Comparison of ENCODE assay signal across 8 cellular contexts in genomic region chr20:6142348-6142993, GRCh38. TPM values are rescaled to one million over a fixed set of nuclear protein-coding genes. Genes with fewer than 3 reads are reported as not detected.
DNase-seq lines count a peak whose midpoint lies in the region; ATAC-seq, FAIRE-seq and TF ChIP-seq lines count a peak whose summit lies in the region.

No MANE protein-coding gene starts in this region.

- H3K27ac Mint-ChIP-seq in GM23338, result no peak overlapping the region
- no peak overlapping the region for H3K27ac Mint-ChIP-seq in activated T-helper 17 cell treated with anti-CD3 and anti-CD28 coated beads, Interleukin-2, amount 50 U/mL, for 72 hours

- TF ChIP-seq POLR2A in breast epithelium (IDR thresholded peaks at IDR 0.05), result no peak

- H3K9ac ChIP-seq in SK-N-MC (ENCODE audit: insufficient read length) (no peak overlapping the region), keratinocyte (ENCODE audit: control insufficient read depth, extremely low read depth, insufficient read depth, low read length) (no peak overlapping the region)

- intact Hi-C loops in breast epithelium (cut with DNase I; ENCODE audit: low total_unique reads), result no loop called here

- H3K27ac ChIP-seq in GM23338 (ENCODE audit: low read depth) (no peak overlapping the region), SK-N-MC (no peak overlapping the region), breast epithelium (no peak overlapping the region), keratinocyte (ENCODE audit: control insufficient read depth, insufficient read depth, low read length) (no peak overlapping the region)

- DNase-seq in Daoy (ENCODE audit: low read depth) (peak; percentile 45), GM23338 (ENCODE audit: low spot score) (peak; percentile 86), MV-4-11 (lab: John Stamatoyannopoulos, UW) (peak; percentile 18), SK-N-MC (ENCODE audit: low read depth, low spot score) (peak; percentile 59), breast epithelium (ENCODE audit: low spot score in 2 of 2) (no peak), keratinocyte (ENCODE audit: low read depth, low spot score) (no peak)
- DNase-seq in stimulated activated CD4-positive, alpha-beta T cell treated with anti-CD3 and anti-CD28 coated beads, Interleukin-4, amount 100 ng/mL, for 24 hours, result peak; percentile 49

- H3K9me2 ChIP-seq in GM23338 (ENCODE audit: insufficient read depth), result peaks cover 5% of the 10 kb centered on the region; the same call in 1 of the 2 replicates

- H3K36me3 Mint-ChIP-seq in GM23338 (ENCODE audit: low read depth), result peaks cover 3% of the 10 kb centered on the region; the same call in 2 of the 3 replicates
- H3K36me3 Mint-ChIP-seq in activated T-helper 17 cell treated with anti-CD3 and anti-CD28 coated beads, Interleukin-2, amount 50 U/mL, for 72 hours (ENCODE audit: low read depth), result no peaks in the 10 kb centered on the region

- no peaks in the 10 kb centered on the region for H3K27me3 ChIP-seq in GM23338 (ENCODE audit: insufficient read depth)
- no peaks in the 10 kb centered on the region for H3K27me3 ChIP-seq in breast epithelium
- H3K27me3 ChIP-seq in keratinocyte (ENCODE audit: control insufficient read depth, extremely low read depth, insufficient read depth, low read length), result no peaks in the 10 kb centered on the region

- peak; percentile 70 for ATAC-seq in GM23338
- ATAC-seq in activated T-helper 17 cell treated with anti-CD3 and anti-CD28 coated beads, Interleukin-2, amount 50 U/mL, for 72 hours (replicated peaks), result no peak

- H2AFZ ChIP-seq in GM23338 (0 out of 2 replicates have a peak overlapping the region, but pooled peaks have one; percentile 9), keratinocyte (ENCODE audit: control insufficient read depth, low read length) (no peak overlapping the region)

- no peaks in the 10 kb centered on the region for H3K36me3 ChIP-seq in GM23338 (ENCODE audit: insufficient read depth)
- H3K36me3 ChIP-seq in SK-N-MC (ENCODE audit: insufficient read depth, low read length), result no peaks in the 10 kb centered on the region
- H3K36me3 ChIP-seq in breast epithelium, result no peaks in the 10 kb centered on the region
- H3K36me3 ChIP-seq in keratinocyte (ENCODE audit: control insufficient read depth in 2 of 2, extremely low read depth in 1 of 2, insufficient read depth in 2 of 2, low read length in 2 of 2), result no peaks in the 10 kb centered on the region

- no peaks in the 10 kb centered on the region for H3K9me1 ChIP-seq in keratinocyte (ENCODE audit: control insufficient read depth, extremely low read depth, insufficient read depth, low read length)

- H3K9me3 ChIP-seq in SK-N-MC (ENCODE audit: low read depth, low read length), result no peaks in the 10 kb centered on the region
- H3K9me3 ChIP-seq in breast epithelium, result no peaks in the 10 kb centered on the region
- H3K9me3 ChIP-seq in keratinocyte (ENCODE audit: control insufficient read depth, low read depth, low read length), result no peaks in the 10 kb centered on the region

- H3K27me3 Mint-ChIP-seq in GM23338 (ENCODE audit: insufficient read depth, low read depth, poor library complexity), result no peaks in the 10 kb centered on the region
- H3K27me3 Mint-ChIP-seq in activated T-helper 17 cell treated with anti-CD3 and anti-CD28 coated beads, Interleukin-2, amount 50 U/mL, for 72 hours, result peaks cover 2% of the 10 kb centered on the region

- H3F3A ChIP-seq in GM23338 (replicated peaks; ENCODE audit: low read depth), result no peaks in the 10 kb centered on the region

- peak; percentile 94 for FAIRE-seq in keratinocyte (lab: Jason Lieb, UNC)

- no peak overlapping the region for H3K4me3 Mint-ChIP-seq in GM23338
- no peak overlapping the region for H3K4me3 Mint-ChIP-seq in activated T-helper 17 cell treated with anti-CD3 and anti-CD28 coated beads, Interleukin-2, amount 50 U/mL, for 72 hours

- no peaks in the 10 kb centered on the region for H3K79me2 ChIP-seq in GM23338 (replicated peaks; ENCODE audit: insufficient read depth)
- H3K79me2 ChIP-seq in keratinocyte (ENCODE audit: control insufficient read depth, insufficient read depth, low read length), result no peaks in the 10 kb centered on the region

- H4K20me1 ChIP-seq in GM23338 (replicated peaks; ENCODE audit: insufficient read depth), result no peaks in the 10 kb centered on the region
- no peaks in the 10 kb centered on the region for H4K20me1 ChIP-seq in keratinocyte (ENCODE audit: control insufficient read depth, extremely low read depth, insufficient read depth, low read length)

- TF ChIP-seq CTCF in GM23338 (conservative IDR thresholded peaks at IDR 0.05; ENCODE audit: low read depth in 2 of 2) (peak; percentile 79 to 91), breast epithelium (IDR thresholded peaks at IDR 0.05) (peak; percentile 29 to 74 (median 53)), keratinocyte (optimal IDR thresholded peaks at IDR 0.05 in 1 of 3, IDR thresholded peaks at IDR 0.05 in 1 of 3, conservative IDR thresholded peaks at IDR 0.05 in 1 of 3; ENCODE audit: extremely low read depth in 1 of 3, insufficient read depth in 2 of 3, low read length in 3 of 3) (peak; percentile 67 to 70 (median 68))

- no peak overlapping the region for H3K4me2 ChIP-seq in GM23338
- peak overlapping the region; percentile 3 for H3K4me2 ChIP-seq in keratinocyte (ENCODE audit: control insufficient read depth, extremely low read depth, insufficient read depth, low read depth, low read length)

- H3K4me3 ChIP-seq in GM23338 (no peak overlapping the region), SK-N-MC (no peak overlapping the region), breast epithelium (no peak overlapping the region), keratinocyte (ENCODE audit: control insufficient read depth in 2 of 3, extremely low read depth in 1 of 3, insufficient read depth in 2 of 3, low read depth in 1 of 3, low read length in 3 of 3) (no peak overlapping the region)

- peaks cover 15% of the 10 kb centered on the region for H3K9me3 Mint-ChIP-seq in GM23338
- H3K9me3 Mint-ChIP-seq in activated T-helper 17 cell treated with anti-CD3 and anti-CD28 coated beads, Interleukin-2, amount 50 U/mL, for 72 hours, result no peaks in the 10 kb centered on the region

- dilution Hi-C loops in keratinocyte (cut with MboI; ENCODE audit: extremely low pct_ligation_motif_present, low sequenced_read_pairs), result no loop called here

- no peaks in the 10 kb centered on the region for H3K4me1 ChIP-seq in GM23338 (ENCODE audit: insufficient read depth)
- no peaks in the 10 kb centered on the region for H3K4me1 ChIP-seq in breast epithelium
- no peaks in the 10 kb centered on the region for H3K4me1 ChIP-seq in keratinocyte (ENCODE audit: control insufficient read depth, extremely low read depth, insufficient read depth, low read length)

- no peaks in the 10 kb centered on the region for H3K4me1 Mint-ChIP-seq in GM23338
- no peaks in the 10 kb centered on the region for H3K4me1 Mint-ChIP-seq in activated T-helper 17 cell treated with anti-CD3 and anti-CD28 coated beads, Interleukin-2, amount 50 U/mL, for 72 hours

TF ChIP-seq in GM23338, 12 proteins besides CTCF, POLR2A, EP300 and RAD21:
- TF ChIP-seq ETS1 (IDR thresholded peaks at IDR 0.05) (no peak), JUNB (IDR thresholded peaks at IDR 0.05; ENCODE audit: unreplicated experiment) (no peak)

RNA-seq across cellular contexts. Expression of gene FERMT1, which starts 19.6 kb away (rescaled TPM):
- 4.6 and 5.7 TPM in 2 replicates for total RNA-seq in Daoy (2014; rRNA removed; shearing (Covaris generic))
- total RNA-seq in GM23338 (2014; rRNA removed; shearing (Covaris generic)), result 15.8 and 18.3 TPM in 2 replicates
- 16.2 and 17.9 TPM in 2 replicates for polyA plus RNA-seq in GM23338 (2016; fragmentation: Nextera tagmentation; extraction: Ambion mirVana)
- total RNA-seq in breast epithelium, result 1 to 10 TPM in 1 of 3 donors, under 1 TPM in 2; under 0.01 to 2.0 (median 0.98) TPM
- 68.4 to 312 TPM (median 134 TPM) in 3 replicates for polyA plus RNA-seq in keratinocyte
- 26.6 TPM for polyA plus RNA-seq in keratinocyte (2011; ENCODE audit: low read depth)
- polyA plus RNA-seq in keratinocyte (2011; cell fraction: cytosol; rRNA removed), result 130 and 199 TPM in 2 replicates
- 155 and 157 TPM in 2 replicates for polyA plus RNA-seq in keratinocyte (2011; cell fraction: nucleus; rRNA removed)
- 31.9 and 172 TPM in 2 replicates for polyA plus RNA-seq in keratinocyte (2012; ENCODE audit: low replicate concordance)
- polyA minus RNA-seq in keratinocyte, result 76.1 to 167 TPM (median 130 TPM) in 3 replicates
- polyA minus RNA-seq in keratinocyte (2011; cell fraction: cytosol; rRNA and poly(A)+ RNA removed), result 56.4 TPM
- polyA minus RNA-seq in keratinocyte (2011; cell fraction: nucleus; rRNA and poly(A)+ RNA removed), result 59.8 and 138 TPM in 2 replicates
- under 1 TPM; 0.13 to 0.48 TPM for total RNA-seq in activated T-helper 17 cell treated with anti-CD3 and anti-CD28 coated beads, Interleukin-2, amount 50 U/mL, for 72 hours

Comparison
In these comparisons a context has a peak if more than half of its experiments do, and no peak if none do; other contexts are left out.
1. DNase-seq: peak in Daoy (single experiment), GM23338 (single experiment), MV-4-11 (single experiment), SK-N-MC (single experiment) and stimulated activated CD4-positive, alpha-beta T cell treated with anti-CD3 and anti-CD28 coated beads, Interleukin-4, amount 100 ng/mL, for 24 hours (single experiment); none in breast epithelium (0 of 2) and keratinocyte (single experiment).
2. Peak in every context shown above with its lines, with median percentiles within 50 percentile points of each other: CTCF ChIP-seq.